In the genomic region with DNA sequence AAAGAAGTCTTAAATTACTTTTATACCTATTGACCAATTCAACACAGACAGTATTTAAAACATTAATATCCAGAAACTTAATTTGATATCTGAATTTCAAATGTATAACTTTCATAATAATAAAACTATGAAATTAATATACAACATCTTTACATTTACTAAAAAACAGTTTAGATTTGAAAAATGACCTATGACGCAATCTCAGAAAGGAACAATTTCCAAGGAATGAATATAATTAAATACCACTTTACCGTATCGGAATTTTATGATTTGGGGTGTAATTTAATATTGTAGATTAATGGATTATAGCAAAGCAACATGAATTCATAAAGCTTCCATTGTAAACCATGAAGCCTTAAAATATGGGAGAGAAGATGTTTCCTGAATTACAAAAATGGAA, we compare ENCODE assay signal across 31 cellular contexts.
"Had no signal": no experiment of that assay in that cellular context is flagged by ENCODE, and none has a peak within 500 bp of the region (broad histone marks: within the 10 kb centered on the region; RNA-seq: fewer than 3 reads in every experiment).

No MANE protein-coding gene starts in this region.

- H3K36me3 Mint-ChIP-seq: mesothelial cell of epicardium; naive B cell; neural progenitor cell; stimulated activated memory B cell treated with anti-CD40 and anti-IgM and Interleukin-4, amounts not matched to agents 10 μg/mL and 1 μg/mL and 100 μg/mL, for 72 hours had no signal

- H3K4me1 ChIP-seq: parathyroid adenoma, psoas muscle, testis had no signal

- H3K27ac ChIP-seq: left ventricle myocardium inferior, neural progenitor cell, neutrophil, parathyroid adenoma, psoas muscle, right atrium auricular region, skin epidermis, spleen, stomach, testis, thyroid gland, transverse colon, upper lobe of left lung, vagina had no signal

- ATAC-seq: natural killer cell; psoas muscle; sciatic nerve; stimulated activated memory B cell treated with anti-CD40 and anti-IgM and Interleukin-4, amounts not matched to agents 10 μg/mL and 1 μg/mL and 100 μg/mL, for 72 hours; stimulated activated naive CD8-positive, alpha-beta T cell treated with anti-CD3 and anti-CD28 coated beads, Interleukin-15, Interleukin-2, amounts not matched to agents 100 U/mL and 50 U/mL, for 24 hours had no signal

- H3K4me3 Mint-ChIP-seq: immature natural killer cell; mesothelial cell of epicardium; naive B cell; natural killer cell; nephron progenitor cell; neural progenitor cell; stimulated activated memory B cell treated with anti-CD40 and anti-IgM and Interleukin-4, amounts not matched to agents 10 μg/mL and 1 μg/mL and 100 μg/mL, for 72 hours had no signal

- H3K79me2 ChIP-seq: parathyroid adenoma had no signal

- H3K27ac Mint-ChIP-seq: immature natural killer cell; mesothelial cell of epicardium; naive B cell; natural killer cell; nephron progenitor cell; neural progenitor cell; stimulated activated memory B cell treated with anti-CD40 and anti-IgM and Interleukin-4, amounts not matched to agents 10 μg/mL and 1 μg/mL and 100 μg/mL, for 72 hours had no signal

- H3K9me3 Mint-ChIP-seq: mesothelial cell of epicardium; naive B cell; natural killer cell; nephron progenitor cell; neural progenitor cell; stimulated activated memory B cell treated with anti-CD40 and anti-IgM and Interleukin-4, amounts not matched to agents 10 μg/mL and 1 μg/mL and 100 μg/mL, for 72 hours had no signal

- H3K4me1 Mint-ChIP-seq: natural killer cell had no signal

- H3K4me2 ChIP-seq: neural progenitor cell had no signal

- H3K9ac ChIP-seq: neural progenitor cell, parathyroid adenoma had no signal

- H3K36me3 ChIP-seq: left ventricle myocardium inferior, neural progenitor cell, neutrophil, right atrium auricular region, spleen, stomach, thyroid gland, transverse colon, upper lobe of left lung, vagina had no signal

- H3K4me3 ChIP-seq: left ventricle myocardium inferior, lung, neural progenitor cell, psoas muscle, right atrium auricular region, skin epidermis, spleen, stomach, testis, thyroid gland, transverse colon, upper lobe of left lung, vagina had no signal

- H2AFZ ChIP-seq: neural progenitor cell, parathyroid adenoma had no signal

- DNase-seq: hypothalamus; immature natural killer cell; islet precursor cell; left ventricle myocardium inferior; mesendoderm; naive B cell; natural killer cell; nephron progenitor cell; occipital lobe; psoas muscle; spleen; stimulated activated CD4-positive, alpha-beta T cell treated with anti-CD3 and anti-CD28 coated beads, Interleukin-1b, Interleukin-23, amount 100 ng/mL, for 48 hours; stimulated activated CD4-positive, alpha-beta T cell treated with anti-CD3 and anti-CD28 coated beads, Interleukin-2, amount 100 ng/mL, for 48 hours; stimulated activated CD4-positive, alpha-beta T cell treated with anti-CD3 and anti-CD28 coated beads, Interleukin-4, amount 100 ng/mL, for 4 hours; stimulated activated CD8-positive, alpha-beta memory T cell treated with anti-CD3 and anti-CD28 coated beads, Interleukin-4, amount 100 ng/mL, for 48 hours; stimulated activated naive CD8-positive, alpha-beta T cell treated with anti-CD3 and anti-CD28 coated beads, Interleukin-15, Interleukin-2, amounts not matched to agents 100 U/mL and 50 U/mL, for 24 hours; stomach; testis; thyroid gland; transverse colon; upper lobe of left lung had no signal

- H3K27me3 ChIP-seq: testis, thyroid gland, vagina had no signal

- H3K9me3 ChIP-seq: left ventricle myocardium inferior, neutrophil, psoas muscle, right atrium auricular region, spleen, stomach, testis, thyroid gland, transverse colon, upper lobe of left lung, vagina had no signal
